In genomic region chr16:85612191-85612800, GRCh38 we compare ENCODE assay signal across 8 cellular contexts. TPM values are rescaled to one million over a fixed set of nuclear protein-coding genes. Genes with fewer than 3 reads are reported as not detected.
DNase-seq lines count a peak whose midpoint lies in the region; ATAC-seq, FAIRE-seq and TF ChIP-seq lines count a peak whose summit lies in the region.

No MANE protein-coding gene starts in this region.

- H3K4me3 ChIP-seq in bronchial epithelial cell (ENCODE audit: low read depth, low read length) (peak overlapping the region; percentile 84), kidney epithelial cell (ENCODE audit: low read depth, low read length) (peak overlapping the region; percentile 82)

- no peaks in the 10 kb centered on the region for H3K27me3 Mint-ChIP-seq in stimulated activated naive B cell treated with anti-CD40 and anti-IgM and Interleukin-4, amounts not matched to agents 10 μg/mL and 1 μg/mL and 100 μg/mL, for 72 hours

- H3K36me3 ChIP-seq in bronchial epithelial cell (ENCODE audit: control insufficient read depth, insufficient read depth, low read length) (peaks cover 5% of the 10 kb centered on the region), kidney epithelial cell (ENCODE audit: control insufficient read depth, insufficient read depth, low read length) (no peaks in the 10 kb centered on the region)

- FAIRE-seq in bronchial epithelial cell (lab: Jason Lieb, UNC): no peak

- ATAC-seq in stimulated activated naive B cell treated with anti-CD40 and anti-IgM and Interleukin-4, amounts not matched to agents 10 μg/mL and 1 μg/mL and 100 μg/mL, for 72 hours (replicated peaks): no peak
- no peak for ATAC-seq in HG03045 (IDR thresholded peaks at IDR 0.05; ENCODE audit: unreplicated experiment)
- no peak for ATAC-seq in HG02588 (IDR thresholded peaks at IDR 0.05; ENCODE audit: unreplicated experiment)

- no peaks in the 10 kb centered on the region for H3K9me3 Mint-ChIP-seq in stimulated activated naive B cell treated with anti-CD40 and anti-IgM and Interleukin-4, amounts not matched to agents 10 μg/mL and 1 μg/mL and 100 μg/mL, for 72 hours

- DNase-seq in DMS79 treated with DMSO at 0.1 percent for 48 hours (lab: John Stamatoyannopoulos, UW) (peak; percentile 36), HuH-7 (ENCODE audit: low spot score) (peak; percentile 95), SHP77 treated with DMSO at 0.1 percent for 48 hours (lab: John Stamatoyannopoulos, UW) (peak; percentile 33), bronchial epithelial cell (ENCODE audit: low read depth) (peak; percentile 84), kidney epithelial cell (ENCODE audit: low read depth) (peak; percentile 86)
- peak; percentile 41 for DNase-seq in stimulated activated naive B cell treated with anti-CD40 and anti-IgM and Interleukin-4, amounts not matched to agents 10 μg/mL and 1 μg/mL and 100 μg/mL, for 72 hours

- H3K27ac Mint-ChIP-seq in stimulated activated naive B cell treated with anti-CD40 and anti-IgM and Interleukin-4, amounts not matched to agents 10 μg/mL and 1 μg/mL and 100 μg/mL, for 72 hours: no peak overlapping the region

- peaks cover 3% of the 10 kb centered on the region for H3K27me3 ChIP-seq in bronchial epithelial cell (ENCODE audit: control insufficient read depth, insufficient read depth, low read length)
- H3K27me3 ChIP-seq in kidney epithelial cell (ENCODE audit: control insufficient read depth, insufficient read depth, low read length): peaks cover 17% of the 10 kb centered on the region

- no peak for TF ChIP-seq CTCF in bronchial epithelial cell (IDR thresholded peaks at IDR 0.05; ENCODE audit: insufficient read depth, low read length, severe bottlenecking)
- TF ChIP-seq CTCF in kidney epithelial cell (IDR thresholded peaks at IDR 0.05; ENCODE audit: insufficient read depth, low read length, poor library complexity, severe bottlenecking): no peak

- H3K4me3 Mint-ChIP-seq in stimulated activated naive B cell treated with anti-CD40 and anti-IgM and Interleukin-4, amounts not matched to agents 10 μg/mL and 1 μg/mL and 100 μg/mL, for 72 hours: peak overlapping the region; percentile 81 to 85

- peaks cover 47 to 73% of the 10 kb centered on the region in 2 donors for H3K4me1 Mint-ChIP-seq in stimulated activated naive B cell treated with anti-CD40 and anti-IgM and Interleukin-4, amounts not matched to agents 10 μg/mL and 1 μg/mL and 100 μg/mL, for 72 hours

- no peaks in the 10 kb centered on the region for H3K36me3 Mint-ChIP-seq in stimulated activated naive B cell treated with anti-CD40 and anti-IgM and Interleukin-4, amounts not matched to agents 10 μg/mL and 1 μg/mL and 100 μg/mL, for 72 hours

RNA-seq across cellular contexts. Expression of gene GSE1, which starts 0.8 kb away (rescaled TPM):
- 12.9 and 25.5 TPM in 2 replicates for total RNA-seq in bronchial epithelial cell
- total RNA-seq in kidney epithelial cell: 25.7 and 30.9 TPM in 2 replicates

Comparison
In these comparisons a context has a peak if more than half of its experiments do, and no peak if none do; other contexts are left out.
1. DNase-seq: peak in every context shown above with its lines; median percentile 95 in HuH-7; 86 in kidney epithelial cell; 84 in bronchial epithelial cell; 41 in stimulated activated naive B cell treated with anti-CD40 and anti-IgM and Interleukin-4, amounts not matched to agents 10 μg/mL and 1 μg/mL and 100 μg/mL, for 72 hours; 36 in DMS79 treated with DMSO at 0.1 percent for 48 hours; 33 in SHP77 treated with DMSO at 0.1 percent for 48 hours.